ENCODE assay signal across 1 cellular context in genomic region chr6:33198853-33199436, GRCh38.
TF ChIP-seq lines count a peak whose summit lies in the region.

No MANE protein-coding gene starts in this region.

TF ChIP-seq in IMR-90, 13 proteins besides CTCF, POLR2A, EP300 and RAD21:
- TF ChIP-seq, protein P1, sequence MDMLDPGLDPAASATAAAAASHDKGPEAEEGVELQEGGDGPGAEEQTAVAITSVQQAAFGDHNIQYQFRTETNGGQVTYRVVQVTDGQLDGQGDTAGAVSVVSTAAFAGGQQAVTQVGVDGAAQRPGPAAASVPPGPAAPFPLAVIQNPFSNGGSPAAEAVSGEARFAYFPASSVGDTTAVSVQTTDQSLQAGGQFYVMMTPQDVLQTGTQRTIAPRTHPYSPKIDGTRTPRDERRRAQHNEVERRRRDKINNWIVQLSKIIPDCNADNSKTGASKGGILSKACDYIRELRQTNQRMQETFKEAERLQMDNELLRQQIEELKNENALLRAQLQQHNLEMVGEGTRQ (IDR thresholded peaks at IDR 0.05; ENCODE audit: low read depth, low read length), result no peak
- no peak for TF ChIP-seq CHD1 (IDR thresholded peaks at IDR 0.05; ENCODE audit: low read depth, low read length)
- no peak for TF ChIP-seq FOS (IDR thresholded peaks at IDR 0.05; ENCODE audit: low read depth, low read length)
- no peak for TF ChIP-seq MXI1 (IDR thresholded peaks at IDR 0.05; ENCODE audit: borderline replicate concordance, low read depth, low read length)
- no peak for TF ChIP-seq CEBPB (IDR thresholded peaks at IDR 0.05; ENCODE audit: low read depth, low read length)
- no peak for TF ChIP-seq BHLHE40 (IDR thresholded peaks at IDR 0.05; ENCODE audit: low read depth, low read length)
- TF ChIP-seq RCOR1 (IDR thresholded peaks at IDR 0.05; ENCODE audit: insufficient replicate concordance, low read length), result no peak
- TF ChIP-seq NFE2L2 (IDR thresholded peaks at IDR 0.05; ENCODE audit: low read depth, low read length), result no peak
- no peak for TF ChIP-seq MAZ (IDR thresholded peaks at IDR 0.05; ENCODE audit: borderline replicate concordance, low read depth, low read length)
- TF ChIP-seq RFX5 (IDR thresholded peaks at IDR 0.05; ENCODE audit: low read depth, low read length), result no peak
- no peak for TF ChIP-seq SMC3 (IDR thresholded peaks at IDR 0.05; ENCODE audit: low read depth, low read length)
- no peak for TF ChIP-seq MAFK (IDR thresholded peaks at IDR 0.05; ENCODE audit: low read depth, low read length)
- TF ChIP-seq, protein P2, sequence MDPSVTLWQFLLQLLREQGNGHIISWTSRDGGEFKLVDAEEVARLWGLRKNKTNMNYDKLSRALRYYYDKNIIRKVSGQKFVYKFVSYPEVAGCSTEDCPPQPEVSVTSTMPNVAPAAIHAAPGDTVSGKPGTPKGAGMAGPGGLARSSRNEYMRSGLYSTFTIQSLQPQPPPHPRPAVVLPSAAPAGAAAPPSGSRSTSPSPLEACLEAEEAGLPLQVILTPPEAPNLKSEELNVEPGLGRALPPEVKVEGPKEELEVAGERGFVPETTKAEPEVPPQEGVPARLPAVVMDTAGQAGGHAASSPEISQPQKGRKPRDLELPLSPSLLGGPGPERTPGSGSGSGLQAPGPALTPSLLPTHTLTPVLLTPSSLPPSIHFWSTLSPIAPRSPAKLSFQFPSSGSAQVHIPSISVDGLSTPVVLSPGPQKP (IDR thresholded peaks at IDR 0.05; ENCODE audit: borderline replicate concordance, low read depth, low read length), result no peak
